Comparison of ENCODE assay signal across 8 cellular contexts in genomic region chr1:100351095-100351884, GRCh38. TPM values are rescaled to one million over a fixed set of nuclear protein-coding genes. Genes with fewer than 3 reads are reported as not detected.
A peak's percentile ranks its signal among the peaks of the same experiment; 100 is the strongest.
DNase-seq lines count a peak whose midpoint lies in the region; ATAC-seq and TF ChIP-seq lines count a peak whose summit lies in the region.

No MANE protein-coding gene starts in this region.

- peak overlapping the region; percentile 98 for H2AFZ ChIP-seq in SK-N-SH (ENCODE audit: low read depth)

- peak overlapping the region; percentile 92 for H3K4me3 Mint-ChIP-seq in osteocyte (ENCODE audit: unreplicated experiment)

- TF ChIP-seq POLR2A in GM10847 (IDR thresholded peaks at IDR 0.05; ENCODE audit: extremely low read depth, insufficient read length) (peak; percentile 45), NB4 (IDR thresholded peaks at IDR 0.05; ENCODE audit: extremely low read depth, insufficient read length) (peak; percentile 73)

- CTCF ChIA-PET in SK-N-SH (lab: Yijun Ruan, JAX), result interaction anchor here (0.5 to 2.6 kb wide), 5 partner anchors 11 to 376 kb away, joined by 3 to 16 read pairs (median 3); no protein-coding TSS in a partner anchor

- H3K27me3 ChIP-seq in SK-N-SH (ENCODE audit: insufficient read depth), result no peaks in the 10 kb centered on the region
- H3K27me3 ChIP-seq in thymus (ENCODE audit: control insufficient read depth, insufficient read depth), result no peaks in the 10 kb centered on the region

- peak; percentile 45 for TF ChIP-seq CTCF in NB4 (IDR thresholded peaks at IDR 0.05; ENCODE audit: low read depth, low read length)
- peak; percentile 59 for TF ChIP-seq CTCF in SK-N-SH (IDR thresholded peaks at IDR 0.05)
- peak; percentile 25 for TF ChIP-seq CTCF in osteocyte (IDR thresholded peaks at IDR 0.05)

- H3K4me1 Mint-ChIP-seq in osteocyte (ENCODE audit: unreplicated experiment), result peaks cover 31% of the 10 kb centered on the region

- H3K4me2 ChIP-seq in SK-N-SH, result peak overlapping the region; percentile 90

- no peaks in the 10 kb centered on the region for H3K9me2 ChIP-seq in SK-N-SH

- peaks cover 15 to 33% of the 10 kb centered on the region in 2 donors for H3K36me3 Mint-ChIP-seq in activated naive CD4-positive, alpha-beta T cell treated with anti-CD3 and anti-CD28 coated beads, Interleukin-2, amount 50 U/mL, for 72 hours
- no peaks in the 10 kb centered on the region for H3K36me3 Mint-ChIP-seq in osteocyte (ENCODE audit: unreplicated experiment)

- peak; percentile 54 for TF ChIP-seq RAD21 in SK-N-SH (IDR thresholded peaks at IDR 0.05; ENCODE audit: low read length)

- DNase-seq in NB4 (ENCODE audit: low read depth) (peak; percentile 98), SK-N-SH (peak; percentile 82), head of caudate nucleus (peak; percentile 67 to 93 (median 82)), osteocyte (ENCODE audit: extremely low spot score, unreplicated experiment) (peak; percentile 91)
- peak; percentile 86 to 87 for DNase-seq in activated naive CD4-positive, alpha-beta T cell treated with anti-CD3 and anti-CD28 coated beads, Interleukin-2, amount 50 U/mL, for 72 hours (ENCODE audit: low spot score in 2 of 2)

- no peaks in the 10 kb centered on the region; the same call in 1 of the 2 replicates for H4K20me1 ChIP-seq in SK-N-SH (ENCODE audit: insufficient read depth)

- ATAC-seq in HG02588 (IDR thresholded peaks at IDR 0.05; ENCODE audit: unreplicated experiment), result peak; percentile 53
- ATAC-seq in activated naive CD4-positive, alpha-beta T cell treated with anti-CD3 and anti-CD28 coated beads, Interleukin-2, amount 50 U/mL, for 72 hours, result peak; percentile 66 to 78

- H3K9me3 ChIP-seq in SK-N-SH (no peaks in the 10 kb centered on the region), thymus (ENCODE audit: control insufficient read depth) (no peaks in the 10 kb centered on the region)

- H3F3A ChIP-seq in SK-N-SH (replicated peaks; ENCODE audit: insufficient read depth), result peaks cover 15% of the 10 kb centered on the region

- H3K27ac ChIP-seq in SK-N-SH (ENCODE audit: low read depth in 2 of 2, low read length in 1 of 2) (peak overlapping the region; percentile 91 to 95), thymus (ENCODE audit: low read depth) (peak overlapping the region; percentile 92)

- H3K27me3 Mint-ChIP-seq in osteocyte (ENCODE audit: unreplicated experiment), result no peaks in the 10 kb centered on the region

- H3K4me1 ChIP-seq in SK-N-SH (ENCODE audit: control insufficient read depth in 1 of 2, insufficient read depth in 2 of 2, low read depth in 1 of 2, low read length in 1 of 2), result peaks cover 11 to 19% of the 10 kb centered on the region in 2 experiments; a peak in 3 of 4 replicates
- peaks cover 7% of the 10 kb centered on the region for H3K4me1 ChIP-seq in thymus (ENCODE audit: control insufficient read depth, insufficient read depth, low read length)

- H3K36me3 ChIP-seq in SK-N-SH (replicated peaks in 1 of 2; ENCODE audit: control insufficient read depth in 1 of 2, insufficient read depth in 2 of 2, low read length in 1 of 2) (no peaks in the 10 kb centered on the region), thymus (ENCODE audit: control insufficient read depth, insufficient read depth) (no peaks in the 10 kb centered on the region)

- peak overlapping the region; percentile 86 for H3K4me3 ChIP-seq in NB4 (ENCODE audit: low read depth, low read length)
- H3K4me3 ChIP-seq in SK-N-SH (ENCODE audit: low read depth in 2 of 2, low read length in 1 of 2), result peak overlapping the region; percentile 80 to 93
- H3K4me3 ChIP-seq in thymus (ENCODE audit: low read length), result peak overlapping the region; percentile 70

- intact Hi-C loops in head of caudate nucleus (cut with DNase I), result loop anchor here (5.0 kb wide), 2 partner anchors 84 to 99 kb away; partner anchors contain the start of gene RTCA

- TF ChIP-seq EP300 in SK-N-SH (IDR thresholded peaks at IDR 0.05; ENCODE audit: borderline replicate concordance in 1 of 2, low read depth in 1 of 2, low read length in 1 of 2), result no peak

- no peaks in the 10 kb centered on the region for H3K9me3 Mint-ChIP-seq in activated naive CD4-positive, alpha-beta T cell treated with anti-CD3 and anti-CD28 coated beads, Interleukin-2, amount 50 U/mL, for 72 hours
- H3K9me3 Mint-ChIP-seq in osteocyte (ENCODE audit: unreplicated experiment), result no peaks in the 10 kb centered on the region

- H3K79me2 ChIP-seq in SK-N-SH (ENCODE audit: insufficient read depth), result peaks cover 32% of the 10 kb centered on the region

- POLR2A ChIA-PET in SK-N-SH (lab: Yijun Ruan, JAX), result no interaction called here

- peak overlapping the region; percentile 87 for H3K9ac ChIP-seq in SK-N-SH

- peak overlapping the region; percentile 95 to 98 for H3K27ac Mint-ChIP-seq in activated naive CD4-positive, alpha-beta T cell treated with anti-CD3 and anti-CD28 coated beads, Interleukin-2, amount 50 U/mL, for 72 hours
- H3K27ac Mint-ChIP-seq in osteocyte (ENCODE audit: unreplicated experiment), result peak overlapping the region; percentile 95

- 7% methylated on average over 36 of the region's 36 CpGs for WGBS in SK-N-SH (ENCODE audit: low lambda C conversion rate)
- WGBS in thymus, result 6% methylated on average over 36 of the region's 36 CpGs

TF ChIP-seq in SK-N-SH, 30 proteins besides CTCF, POLR2A, EP300 and RAD21:
- TF ChIP-seq ZBTB33 (IDR thresholded peaks at IDR 0.05; ENCODE audit: borderline replicate concordance, low read depth), result no peak
- peak; percentile 87 for TF ChIP-seq POLR2AphosphoS5 (IDR thresholded peaks at IDR 0.05; ENCODE audit: low read depth, low read length)
- TF ChIP-seq, protein P1, sequence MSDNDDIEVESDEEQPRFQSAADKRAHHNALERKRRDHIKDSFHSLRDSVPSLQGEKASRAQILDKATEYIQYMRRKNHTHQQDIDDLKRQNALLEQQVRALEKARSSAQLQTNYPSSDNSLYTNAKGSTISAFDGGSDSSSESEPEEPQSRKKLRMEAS (IDR thresholded peaks at IDR 0.05; ENCODE audit: low read depth), result peak; percentile 79
- TF ChIP-seq TCF12 (IDR thresholded peaks at IDR 0.05), result 0 out of 2 replicates have a peak, but pooled peaks have one; percentile 21
- peak; percentile 83 for TF ChIP-seq YY1 (IDR thresholded peaks at IDR 0.05; ENCODE audit: low read depth)
- TF ChIP-seq MXI1 (IDR thresholded peaks at IDR 0.05; ENCODE audit: low read depth, low read length), result peak; percentile 51; the same call in 1 of the 2 replicates
- TF ChIP-seq RFX5 (IDR thresholded peaks at IDR 0.05; ENCODE audit: low read length), result no peak
- no peak for TF ChIP-seq FOXM1 (IDR thresholded peaks at IDR 0.05; ENCODE audit: low read depth)
- peak; percentile 77 for TF ChIP-seq NRF1 (IDR thresholded peaks at IDR 0.05; ENCODE audit: low read depth, low read length)
- TF ChIP-seq TAF1 (IDR thresholded peaks at IDR 0.05; ENCODE audit: borderline replicate concordance, low read depth, low read length), result peak; percentile 73; the same call in 1 of the 2 replicates
- TF ChIP-seq SIN3A (IDR thresholded peaks at IDR 0.05; ENCODE audit: borderline replicate concordance, low read depth, low read length), result peak; percentile 74; the same call in 1 of the 2 replicates
- peak; percentile 55 for TF ChIP-seq CHD2 (IDR thresholded peaks at IDR 0.05; ENCODE audit: low read length, partially characterized antibody)
- no peak for TF ChIP-seq ELF1 (IDR thresholded peaks at IDR 0.05)
- TF ChIP-seq RCOR1 (IDR thresholded peaks at IDR 0.05; ENCODE audit: low read length), result peak; percentile 7; the same call in 1 of the 2 replicates
- no peak for TF ChIP-seq SMC3 (IDR thresholded peaks at IDR 0.05; ENCODE audit: low read depth, low read length)

RNA-seq across cellular contexts. Expression of gene CDC14A, which starts 1.0 kb away (rescaled TPM):
- 2.2 and 2.8 TPM in 2 replicates for polyA plus RNA-seq in SK-N-SH (2012; rRNA removed)
- polyA plus RNA-seq in SK-N-SH (2012; cell fraction: cytosol; rRNA removed), result 3.1 and 3.7 TPM in 2 replicates
- 3.1 and 6.3 TPM in 2 replicates for polyA plus RNA-seq in SK-N-SH (2012; cell fraction: nucleus; rRNA removed)
- 10 to 100 TPM; 13.0 to 16.0 TPM for total RNA-seq in activated naive CD4-positive, alpha-beta T cell treated with anti-CD3 and anti-CD28 coated beads, Interleukin-2, amount 50 U/mL, for 72 hours
- total RNA-seq in osteocyte, result 2.8 and 3.9 TPM in 2 replicates
- 9.8 TPM for polyA plus RNA-seq in thymus

Comparison
In these comparisons a context has a peak if more than half of its experiments do, and no peak if none do; other contexts are left out.
1. Peak in every context shown above with its lines: DNase-seq, ATAC-seq, H3K4me3 ChIP-seq and H3K27ac ChIP-seq.